In the genomic region with DNA sequence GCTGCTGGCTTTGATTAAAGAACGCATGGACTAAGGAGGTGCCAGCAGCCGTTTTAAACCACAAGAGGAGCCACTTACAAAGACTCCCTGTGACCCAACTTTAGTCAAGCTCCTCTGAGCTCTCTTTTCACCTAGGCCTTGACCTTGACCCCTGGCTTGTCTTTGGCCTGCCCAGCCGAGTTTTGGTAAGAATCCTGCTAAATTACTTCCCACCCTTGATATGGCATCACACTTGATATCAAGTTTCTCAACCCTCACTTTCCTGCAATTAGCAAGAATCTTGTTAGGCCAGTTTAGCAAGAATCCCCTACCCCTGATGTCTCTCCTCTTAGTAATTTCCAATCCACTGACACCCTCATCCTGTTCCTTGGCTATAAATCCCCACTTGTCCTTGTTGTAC, we compare ENCODE assay signal across 19 cellular contexts.
DNase-seq lines count a peak whose midpoint lies in the region; ATAC-seq and TF ChIP-seq lines count a peak whose summit lies in the region.
"Had no signal": no experiment of that assay in that cellular context is flagged by ENCODE, and none has a peak within 500 bp of the region (broad histone marks: within the 10 kb centered on the region; RNA-seq: fewer than 3 reads in every experiment).

No MANE protein-coding gene starts in this region.

- POLR2A ChIA-PET in WTC11 (lab: Charles Lee): no interaction called here

- H3K27ac Mint-ChIP-seq in H9 (peak overlapping the region; percentile 1 to 90 (median 37); a peak in 4 of 7 replicates), WTC11 (peak overlapping the region; percentile 38; the same call in 1 of the 2 replicates)
- H3K27ac Mint-ChIP-seq: T-helper 17 cell had no signal

- H4K5ac ChIP-seq in H9 (ENCODE audit: insufficient read length, low read depth, low read length): no peak overlapping the region

- H3K27me3 Mint-ChIP-seq in H9 (ENCODE audit: low read depth) (peaks cover 1% of the 10 kb centered on the region; the same call in 1 of the 2 replicates), WTC11 (ENCODE audit: low read depth) (no peaks in the 10 kb centered on the region; the same call in 1 of the 2 replicates)
- H3K27me3 Mint-ChIP-seq: T-helper 17 cell had no signal

- H3K36me3 Mint-ChIP-seq in H9 (ENCODE audit: insufficient read depth in 1 of 3, low read depth in 3 of 3) (peaks cover under 1 to 13% (median 4%) of the 10 kb centered on the region in 3 experiments; a peak in 5 of 7 replicates), WTC11 (peaks cover 10% of the 10 kb centered on the region)
- H3K36me3 Mint-ChIP-seq: CD14-positive monocyte had no signal

- H2AK5ac ChIP-seq in H9 (ENCODE audit: insufficient read length, low read length): no peak overlapping the region

- no peak overlapping the region for H3K14ac ChIP-seq in H9 (ENCODE audit: insufficient read depth, low read length)

- H3T11ph ChIP-seq in H9 (ENCODE audit: low read length): no peak overlapping the region

- ATAC-seq in WTC11 (peak; percentile 36; the same call in 1 of the 2 replicates), left lobe of liver (peak; percentile 14), HG03439 (IDR thresholded peaks at IDR 0.05; ENCODE audit: unreplicated experiment) (no peak), GM19023 (IDR thresholded peaks at IDR 0.05; ENCODE audit: unreplicated experiment) (no peak)
- ATAC-seq: T-helper 17 cell had no signal

- no peak overlapping the region for H3K4me2 ChIP-seq in H9 (ENCODE audit: insufficient read depth, insufficient read length, low read length)

- peaks cover 45 to 49% of the 10 kb centered on the region in 2 experiments for H3K4me1 Mint-ChIP-seq in H9
- H3K4me1 Mint-ChIP-seq in WTC11: peaks cover 52% of the 10 kb centered on the region
- H3K4me1 Mint-ChIP-seq: CD14-positive monocyte, T-helper 17 cell had no signal

- no peak overlapping the region for H3K23ac ChIP-seq in H9 (ENCODE audit: insufficient read length, low read depth, low read length)

- no CpG with 5 or more reads among the region's 3 CpGs for WGBS in H9 (ENCODE audit: extremely low coverage, insufficient read length, low lambda C conversion rate)

- no peaks in the 10 kb centered on the region for H3K79me1 ChIP-seq in H9 (ENCODE audit: insufficient read depth, low read depth, low read length, poor library complexity, severe bottlenecking)

- no peak overlapping the region for H3K4me3 ChIP-seq in WERI-Rb-1 (ENCODE audit: low read depth, low read length)
- H3K4me3 ChIP-seq: MG63 had no signal

- H3K36me3 ChIP-seq in WERI-Rb-1: no peaks in the 10 kb centered on the region
- H3K36me3 ChIP-seq: MG63 had no signal

- H3K18ac ChIP-seq in H9 (ENCODE audit: insufficient read length, low read depth, low read length): no peak overlapping the region

- no peak overlapping the region for H3K4me3 Mint-ChIP-seq in H9
- H3K4me3 Mint-ChIP-seq in WTC11: no peak overlapping the region
- H3K4me3 Mint-ChIP-seq: CD14-positive monocyte, T-helper 17 cell had no signal

- H3K9me3 Mint-ChIP-seq in H9 (peaks cover under 1 to 6% of the 10 kb centered on the region in 2 experiments; a peak in 4 of 5 replicates), WTC11 (peaks cover 10% of the 10 kb centered on the region)

- peak overlapping the region; percentile 29; the same call in 1 of the 2 replicates for H3K27ac ChIP-seq in C4-2B
- H3K27ac ChIP-seq in H9 (ENCODE audit: insufficient read length, low read depth, low read length): no peak overlapping the region
- H3K27ac ChIP-seq in WERI-Rb-1: no peak overlapping the region

- H3K4ac ChIP-seq in H9 (ENCODE audit: low read depth, low read length): no peak overlapping the region

- DNase-seq in H9: no peak
- DNase-seq in WTC11 (ENCODE audit: low spot score): no peak
- DNase-seq in left lobe of liver (ENCODE audit: low spot score): no peak
- DNase-seq in WERI-Rb-1: no peak
- DNase-seq: GOT3, Kasumi-1, MG63, NCI-H1417, NCI-H187 treated with DMSO at 0.1 percent for 48 hours, NCI-H226, NCI-H524 treated with DMSO at 0.1 percent for 48 hours, OCI-M1, SHP77, SW 1271, T-helper 17 cell had no signal

- no peak overlapping the region for H4K8ac ChIP-seq in H9 (replicated peaks; ENCODE audit: insufficient read length, low read depth, low read length)

- no peak overlapping the region for H3K9ac ChIP-seq in H9 (ENCODE audit: extremely low read depth, insufficient read length, low read length)

- H3K23me2 ChIP-seq in H9 (ENCODE audit: insufficient read length, low read depth, low read length, poor library complexity, severe bottlenecking): no peaks in the 10 kb centered on the region

- no peak overlapping the region for H2BK20ac ChIP-seq in H9 (ENCODE audit: low read depth, low read length, poor library complexity, severe bottlenecking)

- H2AFZ ChIP-seq in H9 (ENCODE audit: low read length): no peak overlapping the region

- H4K91ac ChIP-seq in H9 (ENCODE audit: insufficient read length, low read depth, low read length): no peak overlapping the region

- no peaks in the 10 kb centered on the region for H3K79me2 ChIP-seq in H9 (ENCODE audit: insufficient read depth, low read length)

- CTCF ChIA-PET in WTC11 (lab: Charles Lee): interaction anchor here (1.1 to 1.3 kb wide), 2 partner anchors 8 to 13 kb away, joined by 3 read pairs; no protein-coding TSS in a partner anchor

- H3K27me3 ChIP-seq in H9 (ENCODE audit: insufficient read depth, low read length) (no peaks in the 10 kb centered on the region), WERI-Rb-1 (ENCODE audit: insufficient read depth, low read depth, severe bottlenecking) (no peaks in the 10 kb centered on the region)
- H3K27me3 ChIP-seq: MG63 had no signal

- H2BK5ac ChIP-seq in H9 (ENCODE audit: insufficient read length, low read length): no peak overlapping the region

- H2BK120ac ChIP-seq in H9 (ENCODE audit: low read depth, low read length, poor library complexity, severe bottlenecking): no peak overlapping the region

- no peaks in the 10 kb centered on the region for H4K20me1 ChIP-seq in H9 (ENCODE audit: control insufficient read depth, insufficient read depth, insufficient read length)

- H2BK15ac ChIP-seq in H9 (ENCODE audit: low read depth, low read length): no peak overlapping the region

- H3K4me1 ChIP-seq in H9 (ENCODE audit: insufficient read depth, low read length): peaks cover 15% of the 10 kb centered on the region; the same call in 1 of the 2 replicates

- no peak overlapping the region for H3K56ac ChIP-seq in H9 (ENCODE audit: insufficient read length, low read depth, low read length)

- TF ChIP-seq CTCF in C4-2B (conservative IDR thresholded peaks at IDR 0.05) (no peak), H9 (conservative IDR thresholded peaks at IDR 0.05) (no peak), WTC11 (IDR thresholded peaks at IDR 0.05) (no peak), WERI-Rb-1 (IDR thresholded peaks at IDR 0.05; ENCODE audit: low read depth, low read length) (no peak)

- H3K9me3 ChIP-seq in H9 (ENCODE audit: control insufficient read depth, low read depth, low read length) (no peaks in the 10 kb centered on the region), WERI-Rb-1 (ENCODE audit: severe bottlenecking) (peaks cover 4% of the 10 kb centered on the region)
- H3K9me3 ChIP-seq: MG63 had no signal

- no peak overlapping the region for H2BK12ac ChIP-seq in H9 (ENCODE audit: insufficient read length, low read depth, low read length)

TF ChIP-seq in WTC11, 78 proteins besides CTCF, POLR2A, EP300 and RAD21 (continues in another document):
- no peak for TF ChIP-seq TEAD4 (CRISPR knock-in tag; IDR thresholded peaks at IDR 0.05)
- TF ChIP-seq, protein P1, sequence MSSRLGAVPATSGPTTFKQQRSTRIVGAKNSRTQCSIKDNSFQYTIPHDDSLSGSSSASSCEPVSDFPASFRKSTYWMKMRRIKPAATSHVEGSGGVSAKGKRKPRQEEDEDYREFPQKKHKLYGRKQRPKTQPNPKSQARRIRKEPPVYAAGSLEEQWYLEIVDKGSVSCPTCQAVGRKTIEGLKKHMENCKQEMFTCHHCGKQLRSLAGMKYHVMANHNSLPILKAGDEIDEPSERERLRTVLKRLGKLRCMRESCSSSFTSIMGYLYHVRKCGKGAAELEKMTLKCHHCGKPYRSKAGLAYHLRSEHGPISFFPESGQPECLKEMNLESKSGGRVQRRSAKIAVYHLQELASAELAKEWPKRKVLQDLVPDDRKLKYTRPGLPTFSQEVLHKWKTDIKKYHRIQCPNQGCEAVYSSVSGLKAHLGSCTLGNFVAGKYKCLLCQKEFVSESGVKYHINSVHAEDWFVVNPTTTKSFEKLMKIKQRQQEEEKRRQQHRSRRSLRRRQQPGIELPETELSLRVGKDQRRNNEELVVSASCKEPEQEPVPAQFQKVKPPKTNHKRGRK (CRISPR knock-in tag; IDR thresholded peaks at IDR 0.05; ENCODE audit: borderline replicate concordance): no peak
- no peak for TF ChIP-seq GRHL2 (CRISPR knock-in tag; IDR thresholded peaks at IDR 0.05; ENCODE audit: insufficient replicate concordance, severe bottlenecking)
- no peak for TF ChIP-seq PRRX2 (CRISPR knock-in tag; IDR thresholded peaks at IDR 0.05)
- TF ChIP-seq RELA (CRISPR knock-in tag; IDR thresholded peaks at IDR 0.05; ENCODE audit: borderline replicate concordance): no peak
- TF ChIP-seq, protein P2, sequence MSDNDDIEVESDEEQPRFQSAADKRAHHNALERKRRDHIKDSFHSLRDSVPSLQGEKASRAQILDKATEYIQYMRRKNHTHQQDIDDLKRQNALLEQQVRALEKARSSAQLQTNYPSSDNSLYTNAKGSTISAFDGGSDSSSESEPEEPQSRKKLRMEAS (CRISPR knock-in tag; IDR thresholded peaks at IDR 0.05): no peak
- TF ChIP-seq, protein P3, sequence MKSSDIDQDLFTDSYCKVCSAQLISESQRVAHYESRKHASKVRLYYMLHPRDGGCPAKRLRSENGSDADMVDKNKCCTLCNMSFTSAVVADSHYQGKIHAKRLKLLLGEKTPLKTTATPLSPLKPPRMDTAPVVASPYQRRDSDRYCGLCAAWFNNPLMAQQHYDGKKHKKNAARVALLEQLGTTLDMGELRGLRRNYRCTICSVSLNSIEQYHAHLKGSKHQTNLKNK (CRISPR knock-in tag; IDR thresholded peaks at IDR 0.05): no peak
- TF ChIP-seq ATF1 (CRISPR knock-in tag; IDR thresholded peaks at IDR 0.05): no peak
- no peak for TF ChIP-seq ZNF317 (CRISPR knock-in tag; IDR thresholded peaks at IDR 0.05; ENCODE audit: borderline replicate concordance, low read depth)
- TF ChIP-seq, protein P4, sequence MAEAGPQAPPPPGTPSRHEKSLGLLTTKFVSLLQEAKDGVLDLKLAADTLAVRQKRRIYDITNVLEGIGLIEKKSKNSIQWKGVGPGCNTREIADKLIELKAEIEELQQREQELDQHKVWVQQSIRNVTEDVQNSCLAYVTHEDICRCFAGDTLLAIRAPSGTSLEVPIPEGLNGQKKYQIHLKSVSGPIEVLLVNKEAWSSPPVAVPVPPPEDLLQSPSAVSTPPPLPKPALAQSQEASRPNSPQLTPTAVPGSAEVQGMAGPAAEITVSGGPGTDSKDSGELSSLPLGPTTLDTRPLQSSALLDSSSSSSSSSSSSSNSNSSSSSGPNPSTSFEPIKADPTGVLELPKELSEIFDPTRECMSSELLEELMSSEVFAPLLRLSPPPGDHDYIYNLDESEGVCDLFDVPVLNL (CRISPR knock-in tag; IDR thresholded peaks at IDR 0.05; ENCODE audit: borderline replicate concordance, low read depth): no peak
- no peak for TF ChIP-seq NR2C2 (CRISPR knock-in tag; IDR thresholded peaks at IDR 0.05)
- TF ChIP-seq GABPB1 (CRISPR knock-in tag; IDR thresholded peaks at IDR 0.05): no peak

Comparison
In these comparisons a context has a peak if more than half of its experiments do, and no peak if none do; other contexts are left out.
1. ATAC-seq: peak in WTC11 (single experiment) and left lobe of liver (single experiment); none in HG03439 (single experiment) and GM19023 (single experiment).